ENCODE assay signal across 1 cellular context in the genomic region with DNA sequence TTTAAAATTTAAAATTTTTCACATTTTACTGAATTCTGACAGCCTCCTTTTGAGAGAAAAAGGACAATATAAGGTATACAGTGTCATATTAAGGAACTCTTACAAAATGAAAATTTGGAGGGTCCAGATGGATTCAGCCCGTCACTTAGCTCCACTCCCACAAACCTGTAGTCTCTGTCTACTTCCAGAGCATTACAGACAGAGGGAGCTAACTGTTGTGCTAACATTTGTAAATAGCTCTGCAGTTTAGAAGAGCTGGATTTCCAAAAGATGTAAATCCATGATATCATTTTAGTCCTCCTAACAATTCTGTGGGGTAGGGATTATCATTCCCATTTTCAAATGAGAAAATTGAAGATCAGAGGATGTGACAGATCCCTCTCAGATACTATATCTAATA.
TF ChIP-seq lines count a peak whose summit lies in the region.

No MANE protein-coding gene starts in this region.

TF ChIP-seq in HepG2, 621 proteins besides CTCF, POLR2A, EP300 and RAD21:
- TF ChIP-seq SIX4 (CRISPR knock-in tag; IDR thresholded peaks at IDR 0.05) (no peak), ZSCAN20 (CRISPR knock-in tag; IDR thresholded peaks at IDR 0.05; ENCODE audit: borderline replicate concordance) (no peak), ZNF180 (CRISPR knock-in tag; IDR thresholded peaks at IDR 0.05; ENCODE audit: borderline replicate concordance, low read depth) (no peak), MATR3 (CRISPR knock-in tag; IDR thresholded peaks at IDR 0.05) (no peak), ZNF567 (CRISPR knock-in tag; IDR thresholded peaks at IDR 0.05; ENCODE audit: borderline replicate concordance) (no peak), NFRKB (IDR thresholded peaks at IDR 0.05) (no peak), ZSCAN31 (CRISPR knock-in tag; IDR thresholded peaks at IDR 0.05; ENCODE audit: low read depth) (no peak), FOXA3 (CRISPR knock-in tag; IDR thresholded peaks at IDR 0.05) (0 out of 2 replicates have a peak, but pooled peaks have one; percentile 18), ZNF746 (CRISPR knock-in tag; IDR thresholded peaks at IDR 0.05) (no peak)
- TF ChIP-seq, protein P1, sequence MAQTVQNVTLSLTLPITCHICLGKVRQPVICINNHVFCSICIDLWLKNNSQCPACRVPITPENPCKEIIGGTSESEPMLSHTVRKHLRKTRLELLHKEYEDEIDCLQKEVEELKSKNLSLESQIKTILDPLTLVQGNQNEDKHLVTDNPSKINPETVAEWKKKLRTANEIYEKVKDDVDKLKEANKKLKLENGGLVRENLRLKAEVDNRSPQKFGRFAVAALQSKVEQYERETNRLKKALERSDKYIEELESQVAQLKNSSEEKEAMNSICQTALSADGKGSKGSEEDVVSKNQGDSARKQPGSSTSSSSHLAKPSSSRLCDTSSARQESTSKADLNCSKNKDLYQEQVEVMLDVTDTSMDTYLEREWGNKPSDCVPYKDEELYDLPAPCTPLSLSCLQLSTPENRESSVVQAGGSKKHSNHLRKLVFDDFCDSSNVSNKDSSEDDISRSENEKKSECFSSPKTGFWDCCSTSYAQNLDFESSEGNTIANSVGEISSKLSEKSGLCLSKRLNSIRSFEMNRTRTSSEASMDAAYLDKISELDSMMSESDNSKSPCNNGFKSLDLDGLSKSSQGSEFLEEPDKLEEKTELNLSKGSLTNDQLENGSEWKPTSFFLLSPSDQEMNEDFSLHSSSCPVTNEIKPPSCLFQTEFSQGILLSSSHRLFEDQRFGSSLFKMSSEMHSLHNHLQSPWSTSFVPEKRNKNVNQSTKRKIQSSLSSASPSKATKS (CRISPR knock-in tag; IDR thresholded peaks at IDR 0.05): 0 out of 2 replicates have a peak, but pooled peaks have one; percentile 40
